Comparison of ENCODE assay signal across 10 cellular contexts in the genomic region with DNA sequence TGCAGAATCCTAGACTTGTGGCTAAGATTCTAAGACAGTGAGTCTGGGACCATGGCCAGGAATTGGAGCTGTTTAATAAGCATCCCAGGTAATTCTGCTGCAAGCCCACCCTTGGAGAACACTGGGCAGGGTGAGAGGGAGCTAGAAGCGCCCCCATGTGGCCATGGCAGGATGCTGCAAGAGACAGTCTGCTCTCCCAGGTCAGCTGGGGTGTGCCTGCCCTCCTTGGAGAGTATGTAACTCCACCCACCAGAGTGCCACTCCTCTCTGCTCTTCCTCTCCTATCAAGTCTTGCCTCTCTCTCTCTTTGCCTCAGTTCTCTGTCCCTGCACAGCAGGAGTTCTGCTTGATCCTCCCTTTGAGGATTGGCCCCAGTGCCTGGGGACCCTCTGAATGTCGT. TPM values are rescaled to one million over a fixed set of nuclear protein-coding genes. Genes with fewer than 3 reads are reported as not detected.
DNase-seq lines count a peak whose midpoint lies in the region; ATAC-seq and TF ChIP-seq lines count a peak whose summit lies in the region.
"Had no signal": no experiment of that assay in that cellular context is flagged by ENCODE, and none has a peak within 500 bp of the region (broad histone marks: within the 10 kb centered on the region; RNA-seq: fewer than 3 reads in every experiment).

No MANE protein-coding gene starts in this region.

- no peaks in the 10 kb centered on the region for H3K9me3 Mint-ChIP-seq in activated CD4-positive, alpha-beta T cell treated with anti-CD3 and anti-CD28 coated beads for 36 hours (ENCODE audit: low read depth)
- no peaks in the 10 kb centered on the region for H3K9me3 Mint-ChIP-seq in stimulated activated effector memory CD8-positive, alpha-beta T cell treated with anti-CD3 and anti-CD28 coated beads, Interleukin-12 subunit alpha, Interleukin-12 subunit beta, amount 100 ng/mL, for 72 hours

- H3K36me3 Mint-ChIP-seq in activated CD4-positive, alpha-beta T cell treated with anti-CD3 and anti-CD28 coated beads for 36 hours (ENCODE audit: low read depth), result no peaks in the 10 kb centered on the region
- H3K36me3 Mint-ChIP-seq in stimulated activated effector memory CD8-positive, alpha-beta T cell treated with anti-CD3 and anti-CD28 coated beads, Interleukin-12 subunit alpha, Interleukin-12 subunit beta, amount 100 ng/mL, for 72 hours, result no peaks in the 10 kb centered on the region

- no peak for TF ChIP-seq EP300 in esophagus muscularis mucosa (IDR thresholded peaks at IDR 0.05)

- intact Hi-C loops in activated CD4-positive, alpha-beta T cell treated with anti-CD3 and anti-CD28 coated beads for 36 hours (cut with DNase I, micrococcal nuclease), result loop anchor here in 1 of 2 experiments (2.0 kb wide), 1 partner anchor 161 kb away; no protein-coding TSS in a partner anchor
- intact Hi-C loops in esophagus muscularis mucosa (cut with DNase I), result loop anchor here (10.0 kb wide), 1 partner anchor 155 kb away; no protein-coding TSS in a partner anchor

- 51% methylated on average over 2 of the region's 2 CpGs for WGBS in esophagus muscularis mucosa

- H3K27me3 ChIP-seq in esophagus muscularis mucosa, result no peaks in the 10 kb centered on the region
- no peaks in the 10 kb centered on the region for H3K27me3 ChIP-seq in BE2C
- H3K27me3 ChIP-seq: SJSA1 had no signal

- H3K4me1 ChIP-seq in esophagus muscularis mucosa, result no peaks in the 10 kb centered on the region
- H3K4me1 ChIP-seq in BE2C, result no peaks in the 10 kb centered on the region
- H3K4me1 ChIP-seq: Caco-2 had no signal

- H3K36me3 ChIP-seq in esophagus muscularis mucosa, result no peaks in the 10 kb centered on the region
- no peaks in the 10 kb centered on the region for H3K36me3 ChIP-seq in BE2C
- H3K36me3 ChIP-seq: SJSA1 had no signal

- peak; percentile 56 for DNase-seq in activated CD4-positive, alpha-beta T cell treated with anti-CD3 and anti-CD28 coated beads for 36 hours
- no peak for DNase-seq in activated CD4-positive, alpha-beta T cell treated with anti-CD3 and anti-CD28 coated beads for 1 hour
- DNase-seq in NCI-H1048 (lab: John Stamatoyannopoulos, UW) (peak; percentile 35), esophagus muscularis mucosa (ENCODE audit: extremely low spot score) (no peak), AG08396 (ENCODE audit: low spot score) (no peak), BE2C (no peak)
- DNase-seq in stimulated activated effector memory CD8-positive, alpha-beta T cell treated with anti-CD3 and anti-CD28 coated beads, Interleukin-12 subunit alpha, Interleukin-12 subunit beta, amount 100 ng/mL, for 72 hours (ENCODE audit: low spot score in 2 of 2), result no peak

- peaks cover 6% of the 10 kb centered on the region for H3K27me3 Mint-ChIP-seq in activated CD4-positive, alpha-beta T cell treated with anti-CD3 and anti-CD28 coated beads for 36 hours

- H3K27ac ChIP-seq in esophagus muscularis mucosa (replicated peaks in 1 of 4), result no peak overlapping the region
- H3K27ac ChIP-seq: SJSA1 had no signal

- peak; percentile 78 for ATAC-seq in activated CD4-positive, alpha-beta T cell treated with anti-CD3 and anti-CD28 coated beads for 36 hours
- ATAC-seq in stimulated activated effector memory CD8-positive, alpha-beta T cell treated with anti-CD3 and anti-CD28 coated beads, Interleukin-12 subunit alpha, Interleukin-12 subunit beta, amount 100 ng/mL, for 72 hours, result peak; percentile 63
- no peak for ATAC-seq in GM18858 (IDR thresholded peaks at IDR 0.05; ENCODE audit: unreplicated experiment)

- TF ChIP-seq CTCF in esophagus muscularis mucosa (IDR thresholded peaks at IDR 0.05) (peak; percentile 42 to 63 (median 47)), BE2C (IDR thresholded peaks at IDR 0.05; ENCODE audit: low read depth, low read length) (no peak)

- TF ChIP-seq POLR2A in esophagus muscularis mucosa (IDR thresholded peaks at IDR 0.05; ENCODE audit: low read depth), result no peak

- peaks cover 0 to 13% (median 3%) of the 10 kb centered on the region in 4 donors for H3K9me3 ChIP-seq in esophagus muscularis mucosa
- no peaks in the 10 kb centered on the region for H3K9me3 ChIP-seq in BE2C
- H3K9me3 ChIP-seq: Caco-2, SJSA1 had no signal

- POLR2A ChIA-PET in activated CD4-positive, alpha-beta T cell treated with anti-CD3 and anti-CD28 coated beads for 36 hours (lab: Charles Lee), result no interaction called here

- H3K4me3 ChIP-seq in esophagus muscularis mucosa (no peak overlapping the region), BE2C (ENCODE audit: low read depth, low read length) (no peak overlapping the region)
- H3K4me3 ChIP-seq: SJSA1 had no signal

- H3K4me1 Mint-ChIP-seq in activated CD4-positive, alpha-beta T cell treated with anti-CD3 and anti-CD28 coated beads for 36 hours, result no peaks in the 10 kb centered on the region
- no peaks in the 10 kb centered on the region for H3K4me1 Mint-ChIP-seq in stimulated activated effector memory CD8-positive, alpha-beta T cell treated with anti-CD3 and anti-CD28 coated beads, Interleukin-12 subunit alpha, Interleukin-12 subunit beta, amount 100 ng/mL, for 72 hours

- CTCF ChIA-PET in activated CD4-positive, alpha-beta T cell treated with anti-CD3 and anti-CD28 coated beads for 36 hours (lab: Charles Lee), result interaction anchor here (1.3 kb wide), 2 partner anchors 13 to 160 kb away, joined by 4 to 7 read pairs; no protein-coding TSS in a partner anchor

- H3K4me3 Mint-ChIP-seq in activated CD4-positive, alpha-beta T cell treated with anti-CD3 and anti-CD28 coated beads for 36 hours, result no peak overlapping the region
- no peak overlapping the region for H3K4me3 Mint-ChIP-seq in stimulated activated effector memory CD8-positive, alpha-beta T cell treated with anti-CD3 and anti-CD28 coated beads, Interleukin-12 subunit alpha, Interleukin-12 subunit beta, amount 100 ng/mL, for 72 hours

- H3K27ac Mint-ChIP-seq in activated CD4-positive, alpha-beta T cell treated with anti-CD3 and anti-CD28 coated beads for 36 hours, result no peak overlapping the region
- no peak overlapping the region for H3K27ac Mint-ChIP-seq in stimulated activated effector memory CD8-positive, alpha-beta T cell treated with anti-CD3 and anti-CD28 coated beads, Interleukin-12 subunit alpha, Interleukin-12 subunit beta, amount 100 ng/mL, for 72 hours

RNA-seq across cellular contexts. Expression of a gene that starts 14.9 kb away (rescaled TPM):
- not detected for total RNA-seq in activated CD4-positive, alpha-beta T cell treated with anti-CD3 and anti-CD28 coated beads for 36 hours
- total RNA-seq in esophagus muscularis mucosa, result under 1 TPM in 1 of 4 donors, not detected in 3; 0.52 TPM
- not detected for polyA plus RNA-seq in BE2C (2012; ENCODE audit: insufficient read depth, insufficient read length, low read depth)
- total RNA-seq: Caco-2 had no signal

Comparison
In these comparisons a context has a peak if more than half of its experiments do, and no peak if none do; other contexts are left out.
1. DNase-seq: peak in activated CD4-positive, alpha-beta T cell treated with anti-CD3 and anti-CD28 coated beads for 36 hours (single experiment) and NCI-H1048 (single experiment); none in activated CD4-positive, alpha-beta T cell treated with anti-CD3 and anti-CD28 coated beads for 1 hour (single experiment), esophagus muscularis mucosa (single experiment), stimulated activated effector memory CD8-positive, alpha-beta T cell treated with anti-CD3 and anti-CD28 coated beads, Interleukin-12 subunit alpha, Interleukin-12 subunit beta, amount 100 ng/mL, for 72 hours (0 of 2), AG08396 (single experiment) and BE2C (single experiment).